1 cellular context compared by ENCODE assay signal in the genomic region with DNA sequence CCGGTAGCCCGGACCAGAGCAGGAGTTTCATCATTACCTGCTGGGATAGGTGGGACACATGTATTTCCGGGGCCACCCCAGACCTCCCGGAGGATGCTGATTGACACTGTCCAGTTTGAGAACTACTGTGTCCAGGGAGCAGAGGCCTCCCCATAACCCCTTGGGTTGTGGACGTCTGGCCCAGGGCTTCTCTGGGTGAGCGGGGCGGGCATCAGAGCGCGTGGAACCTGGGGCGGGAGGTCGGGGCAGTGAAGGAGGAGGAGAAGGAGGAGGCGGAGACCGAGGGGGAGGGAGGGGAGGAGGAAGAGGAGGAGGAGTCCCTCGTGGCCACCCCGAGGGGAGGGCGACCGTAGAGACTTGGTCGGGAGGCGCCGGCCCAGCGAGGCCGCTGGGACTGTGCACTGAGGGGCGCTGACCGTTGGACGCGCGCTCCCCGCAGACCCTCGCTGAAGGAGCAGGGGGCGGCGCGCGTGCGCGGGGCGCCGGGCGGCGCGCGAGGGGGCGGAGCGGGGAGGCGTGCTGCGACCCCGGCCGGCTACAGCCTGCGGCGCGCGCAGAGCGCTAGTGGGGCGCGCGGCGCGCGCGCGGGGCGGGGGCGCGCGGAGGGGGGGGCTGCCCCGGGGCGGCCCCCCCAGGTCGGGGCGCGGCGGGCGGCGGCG.
TF ChIP-seq lines count a peak whose summit lies in the region.

A gene (plus strand): TSS at position 356 of the 659 bp plus-strand sequence. CDS start 366 bp downstream, outside the sequence.

TF ChIP-seq in WTC11, 78 proteins besides CTCF, POLR2A, EP300 and RAD21 (continued from another document):
- TF ChIP-seq FOXP1 (CRISPR knock-in tag; IDR thresholded peaks at IDR 0.05; ENCODE audit: borderline replicate concordance) = 0 out of 2 replicates have a peak, but pooled peaks have one; percentile 24
- TF ChIP-seq FOXJ3 (CRISPR knock-in tag; IDR thresholded peaks at IDR 0.05; ENCODE audit: borderline replicate concordance) = no peak
